1 cellular context compared by ENCODE assay signal in the genomic region with DNA sequence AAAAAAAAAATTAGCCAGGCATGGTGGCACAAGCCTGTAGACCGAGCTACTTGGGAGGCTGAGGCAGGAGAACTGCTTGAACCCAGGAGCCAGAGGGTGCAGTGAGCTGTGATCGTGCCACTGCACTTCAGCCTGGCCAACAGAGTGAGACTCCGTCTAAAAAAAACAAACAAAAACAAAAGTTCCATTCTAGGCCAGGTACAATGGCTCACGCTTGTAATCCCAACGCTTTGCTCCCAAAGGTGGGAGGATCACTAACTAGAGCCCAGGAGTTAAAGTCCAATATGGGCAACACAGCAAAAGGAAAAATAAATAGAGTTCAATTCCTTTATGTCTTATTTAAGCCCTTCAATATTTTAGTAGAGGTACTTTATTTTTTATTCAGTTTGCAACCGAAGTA.
TF ChIP-seq lines count a peak whose summit lies in the region.

No MANE protein-coding gene starts in this region.

TF ChIP-seq in liver, 16 proteins besides CTCF, POLR2A, EP300 and RAD21 (continued from another document):
- TF ChIP-seq, protein P1, sequence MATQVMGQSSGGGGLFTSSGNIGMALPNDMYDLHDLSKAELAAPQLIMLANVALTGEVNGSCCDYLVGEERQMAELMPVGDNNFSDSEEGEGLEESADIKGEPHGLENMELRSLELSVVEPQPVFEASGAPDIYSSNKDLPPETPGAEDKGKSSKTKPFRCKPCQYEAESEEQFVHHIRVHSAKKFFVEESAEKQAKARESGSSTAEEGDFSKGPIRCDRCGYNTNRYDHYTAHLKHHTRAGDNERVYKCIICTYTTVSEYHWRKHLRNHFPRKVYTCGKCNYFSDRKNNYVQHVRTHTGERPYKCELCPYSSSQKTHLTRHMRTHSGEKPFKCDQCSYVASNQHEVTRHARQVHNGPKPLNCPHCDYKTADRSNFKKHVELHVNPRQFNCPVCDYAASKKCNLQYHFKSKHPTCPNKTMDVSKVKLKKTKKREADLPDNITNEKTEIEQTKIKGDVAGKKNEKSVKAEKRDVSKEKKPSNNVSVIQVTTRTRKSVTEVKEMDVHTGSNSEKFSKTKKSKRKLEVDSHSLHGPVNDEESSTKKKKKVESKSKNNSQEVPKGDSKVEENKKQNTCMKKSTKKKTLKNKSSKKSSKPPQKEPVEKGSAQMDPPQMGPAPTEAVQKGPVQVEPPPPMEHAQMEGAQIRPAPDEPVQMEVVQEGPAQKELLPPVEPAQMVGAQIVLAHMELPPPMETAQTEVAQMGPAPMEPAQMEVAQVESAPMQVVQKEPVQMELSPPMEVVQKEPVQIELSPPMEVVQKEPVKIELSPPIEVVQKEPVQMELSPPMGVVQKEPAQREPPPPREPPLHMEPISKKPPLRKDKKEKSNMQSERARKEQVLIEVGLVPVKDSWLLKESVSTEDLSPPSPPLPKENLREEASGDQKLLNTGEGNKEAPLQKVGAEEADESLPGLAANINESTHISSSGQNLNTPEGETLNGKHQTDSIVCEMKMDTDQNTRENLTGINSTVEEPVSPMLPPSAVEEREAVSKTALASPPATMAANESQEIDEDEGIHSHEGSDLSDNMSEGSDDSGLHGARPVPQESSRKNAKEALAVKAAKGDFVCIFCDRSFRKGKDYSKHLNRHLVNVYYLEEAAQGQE (IDR thresholded peaks at IDR 0.05), result peak; percentile 52
- TF ChIP-seq SP1 (IDR thresholded peaks at IDR 0.05), result peak; percentile 90
- TF ChIP-seq JUND (IDR thresholded peaks at IDR 0.05), result peak; percentile 14 to 48
- no peak for TF ChIP-seq GABPA (IDR thresholded peaks at IDR 0.05 in 1 of 2, conservative IDR thresholded peaks at IDR 0.05 in 1 of 2)
- TF ChIP-seq, protein P2, sequence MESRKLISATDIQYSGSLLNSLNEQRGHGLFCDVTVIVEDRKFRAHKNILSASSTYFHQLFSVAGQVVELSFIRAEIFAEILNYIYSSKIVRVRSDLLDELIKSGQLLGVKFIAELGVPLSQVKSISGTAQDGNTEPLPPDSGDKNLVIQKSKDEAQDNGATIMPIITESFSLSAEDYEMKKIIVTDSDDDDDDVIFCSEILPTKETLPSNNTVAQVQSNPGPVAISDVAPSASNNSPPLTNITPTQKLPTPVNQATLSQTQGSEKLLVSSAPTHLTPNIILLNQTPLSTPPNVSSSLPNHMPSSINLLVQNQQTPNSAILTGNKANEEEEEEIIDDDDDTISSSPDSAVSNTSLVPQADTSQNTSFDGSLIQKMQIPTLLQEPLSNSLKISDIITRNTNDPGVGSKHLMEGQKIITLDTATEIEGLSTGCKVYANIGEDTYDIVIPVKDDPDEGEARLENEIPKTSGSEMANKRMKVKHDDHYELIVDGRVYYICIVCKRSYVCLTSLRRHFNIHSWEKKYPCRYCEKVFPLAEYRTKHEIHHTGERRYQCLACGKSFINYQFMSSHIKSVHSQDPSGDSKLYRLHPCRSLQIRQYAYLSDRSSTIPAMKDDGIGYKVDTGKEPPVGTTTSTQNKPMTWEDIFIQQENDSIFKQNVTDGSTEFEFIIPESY (IDR thresholded peaks at IDR 0.05), result no peak
- TF ChIP-seq, protein P3, sequence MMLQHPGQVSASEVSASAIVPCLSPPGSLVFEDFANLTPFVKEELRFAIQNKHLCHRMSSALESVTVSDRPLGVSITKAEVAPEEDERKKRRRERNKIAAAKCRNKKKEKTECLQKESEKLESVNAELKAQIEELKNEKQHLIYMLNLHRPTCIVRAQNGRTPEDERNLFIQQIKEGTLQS (IDR thresholded peaks at IDR 0.05), result no peak
- TF ChIP-seq TAF1 (conservative IDR thresholded peaks at IDR 0.05), result no peak
- TF ChIP-seq, protein P4, sequence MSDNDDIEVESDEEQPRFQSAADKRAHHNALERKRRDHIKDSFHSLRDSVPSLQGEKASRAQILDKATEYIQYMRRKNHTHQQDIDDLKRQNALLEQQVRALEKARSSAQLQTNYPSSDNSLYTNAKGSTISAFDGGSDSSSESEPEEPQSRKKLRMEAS (IDR thresholded peaks at IDR 0.05), result peak; percentile 40
- peak; percentile 48 for TF ChIP-seq FOXA2 (IDR thresholded peaks at IDR 0.05)
